Comparison of ENCODE assay signal across 8 cellular contexts in genomic region chr5:59367791-59368394, GRCh38.
DNase-seq lines count a peak whose midpoint lies in the region; ATAC-seq and TF ChIP-seq lines count a peak whose summit lies in the region.

No MANE protein-coding gene starts in this region.

- no peak overlapping the region for H3K4me2 ChIP-seq in Karpas-422 (ENCODE audit: low read depth, low read length, poor library complexity, severe bottlenecking)

- H3K79me2 ChIP-seq in Karpas-422 (ENCODE audit: low read length) = no peaks in the 10 kb centered on the region

- peaks cover 0 to 6% (median 5%) of the 10 kb centered on the region in 5 experiments for H3K9me3 Mint-ChIP-seq in brain
- H3K9me3 Mint-ChIP-seq in immature natural killer cell = peaks cover 0 to 3% (median 1%) of the 10 kb centered on the region in 6 donors

- H3K4me3 Mint-ChIP-seq in brain (peak overlapping the region in 4 of 5 experiments; percentile 11 to 20 (median 14)), immature natural killer cell (peak overlapping the region in 1 of 5 donors; percentile 27)

- peak; percentile 11 to 24 for DNase-seq in activated CD4-positive, alpha-beta T cell treated with anti-CD3 and anti-CD28 coated beads for 24 hours (ENCODE audit: low read depth in 2 of 2)
- DNase-seq in activated CD4-positive, alpha-beta T cell treated with anti-CD3 and anti-CD28 coated beads for 1 hour = no peak
- DNase-seq in Karpas-422 (peak; percentile 73), SKM-1 (lab: John Stamatoyannopoulos, UW; ENCODE audit: unreplicated experiment) (peak; percentile 73), immature natural killer cell (peak; percentile 43 to 55 (median 50))
- DNase-seq in stimulated activated CD4-positive, alpha-beta T cell treated with anti-CD3 and anti-CD28 coated beads, Interleukin-12 subunit alpha, Interleukin-12 subunit beta, amount 100 ng/mL, for 4 hours = peak; percentile 18

- H3K27ac Mint-ChIP-seq in brain (no peak overlapping the region), immature natural killer cell (no peak overlapping the region)

- H3K36me3 Mint-ChIP-seq in brain (peaks cover 9% of the 10 kb centered on the region), immature natural killer cell (no peaks in the 10 kb centered on the region)

- H3K4me3 ChIP-seq in Karpas-422 (ENCODE audit: low read length) = no peak overlapping the region

- no peaks in the 10 kb centered on the region for H3K9me3 ChIP-seq in Karpas-422 (ENCODE audit: low read length)

- H4K20me1 ChIP-seq in Karpas-422 (ENCODE audit: insufficient read depth, low read depth, low read length) = no peaks in the 10 kb centered on the region

- peaks cover 4% of the 10 kb centered on the region for H3K27me3 Mint-ChIP-seq in brain
- H3K27me3 Mint-ChIP-seq in immature natural killer cell (ENCODE audit: low read depth in 3 of 3) = peaks cover 0 to 9% (median 6%) of the 10 kb centered on the region in 3 donors

- no peak for ATAC-seq in HG02938 (IDR thresholded peaks at IDR 0.05; ENCODE audit: unreplicated experiment)

- H3K4me1 Mint-ChIP-seq in brain (peaks cover 16% of the 10 kb centered on the region), immature natural killer cell (peaks cover 3 to 6% of the 10 kb centered on the region in 2 donors)

- no peak overlapping the region for H3K9ac ChIP-seq in Karpas-422 (ENCODE audit: low read length)

- no peaks in the 10 kb centered on the region for H3K27me3 ChIP-seq in Karpas-422 (ENCODE audit: low read length)

- no peak overlapping the region for H3K27ac ChIP-seq in Karpas-422 (ENCODE audit: low read length)

- peak; percentile 89 to 91 for TF ChIP-seq CTCF in brain (conservative IDR thresholded peaks at IDR 0.05)

- no peaks in the 10 kb centered on the region for H3K4me1 ChIP-seq in Karpas-422 (ENCODE audit: low read length)

- H3K9me2 ChIP-seq in Karpas-422 (replicated peaks; ENCODE audit: insufficient read depth, low read length) = no peaks in the 10 kb centered on the region

- no peak overlapping the region for H2AFZ ChIP-seq in Karpas-422 (ENCODE audit: low read length)

- no peaks in the 10 kb centered on the region for H3K36me3 ChIP-seq in Karpas-422 (ENCODE audit: insufficient read depth, low read length)
